In genomic region chr15:88782465-88782864, GRCh38 we compare ENCODE assay signal across 37 cellular contexts. TPM values are rescaled to one million over a fixed set of nuclear protein-coding genes. Genes with fewer than 3 reads are reported as not detected.
"Had no signal": no experiment of that assay in that cellular context is flagged by ENCODE, and none has a peak within 500 bp of the region (broad histone marks: within the 10 kb centered on the region; RNA-seq: fewer than 3 reads in every experiment).

No MANE protein-coding gene starts in this region.

- H3K4me3 Mint-ChIP-seq: activated CD4-positive, alpha-beta memory T cell treated with anti-CD3 and anti-CD28 coated beads for 36 hours; activated CD4-positive, alpha-beta T cell treated with anti-CD3 and anti-CD28 coated beads for 36 hours; activated CD4-positive, alpha-beta T cell treated with anti-CD3 and anti-CD28 coated beads, Interleukin-2, amount 10 ng/mL, durations not matched to agents 24 days and 14 days; activated CD8-positive, alpha-beta memory T cell treated with anti-CD3 and anti-CD28 coated beads, Interleukin-2, amount 10 ng/mL, durations not matched to agents 7 days and 5 days; activated CD8-positive, alpha-beta T cell treated with anti-CD3 and anti-CD28 coated beads, Interleukin-2, amount 10 ng/mL, durations not matched to agents 7 days and 5 days; activated naive CD4-positive, alpha-beta T cell treated with anti-CD3 and anti-CD28 coated beads for 36 hours; activated naive CD4-positive, alpha-beta T cell treated with anti-CD3 and anti-CD28 coated beads, Interleukin-2, amount 50 U/mL, for 24 hours; activated naive CD8-positive, alpha-beta T cell treated with anti-CD3 and anti-CD28 coated beads for 36 hours; activated naive CD8-positive, alpha-beta T cell treated with anti-CD3 and anti-CD28 coated beads, Interleukin-2, amount 50 U/mL, for 24 hours; activated T-helper 1 cell treated with anti-CD3 and anti-CD28 coated beads, Interleukin-12 subunit alpha, Interleukin-12 subunit beta, Interleukin-2, Interleukin-4 antibody, amounts not matched to agents 30 ng/mL and 10 ng/mL and 1 ng/mL, durations not matched to agents 14 hours and 24 hours and 36 hours; dendritic cell treated with granulocyte-macrophage colony-stimulating factor and Interleukin-4, amounts not matched to agents 40 ng/mL and 50 ng/mL, for 4 days; endodermal cell had no signal

- H3K27ac Mint-ChIP-seq: activated CD4-positive, alpha-beta memory T cell treated with anti-CD3 and anti-CD28 coated beads for 36 hours; activated CD4-positive, alpha-beta T cell treated with anti-CD3 and anti-CD28 coated beads for 36 hours; activated CD4-positive, alpha-beta T cell treated with anti-CD3 and anti-CD28 coated beads, Interleukin-2, amount 10 ng/mL, durations not matched to agents 24 days and 14 days; activated CD8-positive, alpha-beta memory T cell treated with anti-CD3 and anti-CD28 coated beads, Interleukin-2, amount 10 ng/mL, durations not matched to agents 7 days and 5 days; activated CD8-positive, alpha-beta T cell treated with anti-CD3 and anti-CD28 coated beads, Interleukin-2, amount 10 ng/mL, durations not matched to agents 7 days and 5 days; activated naive CD4-positive, alpha-beta T cell treated with anti-CD3 and anti-CD28 coated beads for 36 hours; activated naive CD4-positive, alpha-beta T cell treated with anti-CD3 and anti-CD28 coated beads, Interleukin-2, amount 50 U/mL, for 24 hours; activated naive CD8-positive, alpha-beta T cell treated with anti-CD3 and anti-CD28 coated beads for 36 hours; activated naive CD8-positive, alpha-beta T cell treated with anti-CD3 and anti-CD28 coated beads, Interleukin-2, amount 50 U/mL, for 24 hours; activated T-helper 1 cell treated with anti-CD3 and anti-CD28 coated beads, Interleukin-12 subunit alpha, Interleukin-12 subunit beta, Interleukin-2, Interleukin-4 antibody, amounts not matched to agents 30 ng/mL and 10 ng/mL and 1 ng/mL, durations not matched to agents 14 hours and 24 hours and 36 hours; activated T-helper 2 cell treated with anti-CD3 and anti-CD28 coated beads, Interferon-gamma antibody, Interleukin-2, Interleukin-4, amounts not matched to agents 10 μg/mL and 5 μg/mL and 100 μg/mL, durations not matched to agents 14 hours and 24 hours and 36 hours; dendritic cell treated with granulocyte-macrophage colony-stimulating factor and Interleukin-4, amounts not matched to agents 40 ng/mL and 50 ng/mL, for 4 days; endodermal cell had no signal

- DNase-seq: activated CD4-positive, alpha-beta memory T cell treated with anti-CD3 and anti-CD28 coated beads for 36 hours; activated CD4-positive, alpha-beta T cell treated with anti-CD3 and anti-CD28 coated beads for 36 hours; activated CD4-positive, alpha-beta T cell treated with anti-CD3 and anti-CD28 coated beads, Interleukin-2, amount 10 ng/mL, durations not matched to agents 24 days and 14 days; activated CD4-positive, CD25-positive, alpha-beta regulatory T cell; activated CD4-positive, CD25-positive, alpha-beta regulatory T cell treated with anti-CD3 and anti-CD28 coated beads, Interleukin-2, amount 50 U/mL, for 72 hours; activated CD8-positive, alpha-beta memory T cell treated with anti-CD3 and anti-CD28 coated beads, Interleukin-2, amount 10 ng/mL, durations not matched to agents 7 days and 5 days; activated CD8-positive, alpha-beta memory T cell treated with anti-CD3 and anti-CD28 coated beads, Interleukin-2, amount 50 U/mL, for 4 hours; activated CD8-positive, alpha-beta T cell treated with anti-CD3 and anti-CD28 coated beads, Interleukin-2, amount 10 ng/mL, durations not matched to agents 7 days and 5 days; activated effector memory CD4-positive, alpha-beta T cell treated with anti-CD3 and anti-CD28 coated beads, Interleukin-2, amount 50 U/mL, for 16 hours; activated naive CD4-positive, alpha-beta T cell treated with anti-CD3 and anti-CD28 coated beads for 36 hours; activated naive CD8-positive, alpha-beta T cell treated with anti-CD3 and anti-CD28 coated beads for 36 hours; activated naive CD8-positive, alpha-beta T cell treated with anti-CD3 and anti-CD28 coated beads, Interleukin-2, amount 50 U/mL, for 24 hours; activated T-cell treated with anti-CD3 and anti-CD28 coated beads, Interleukin-2, amount 50 U/mL, for 1 hour; activated T-cell treated with anti-CD3 and anti-CD28 coated beads, Interleukin-2, amount 50 U/mL, for 48 hours; adrenal gland; amygdala; aorta; body of pancreas; central memory CD4-positive, alpha-beta T cell; cerebellar nuclear complex; colonic mucosa; dorsolateral prefrontal cortex; effector memory CD4-positive, alpha-beta T cell; endodermal cell; foreskin fibroblast; head of caudate nucleus; T-helper 2 cell had no signal

- H3K9me3 Mint-ChIP-seq: activated CD4-positive, alpha-beta memory T cell treated with anti-CD3 and anti-CD28 coated beads for 36 hours; activated CD4-positive, alpha-beta T cell treated with anti-CD3 and anti-CD28 coated beads, Interleukin-2, amount 10 ng/mL, durations not matched to agents 24 days and 14 days; activated naive CD4-positive, alpha-beta T cell treated with anti-CD3 and anti-CD28 coated beads for 36 hours; activated naive CD4-positive, alpha-beta T cell treated with anti-CD3 and anti-CD28 coated beads, Interleukin-2, amount 50 U/mL, for 24 hours; activated naive CD8-positive, alpha-beta T cell treated with anti-CD3 and anti-CD28 coated beads for 36 hours; activated naive CD8-positive, alpha-beta T cell treated with anti-CD3 and anti-CD28 coated beads, Interleukin-2, amount 50 U/mL, for 24 hours; activated T-helper 1 cell treated with anti-CD3 and anti-CD28 coated beads, Interleukin-12 subunit alpha, Interleukin-12 subunit beta, Interleukin-2, Interleukin-4 antibody, amounts not matched to agents 30 ng/mL and 10 ng/mL and 1 ng/mL, durations not matched to agents 14 hours and 24 hours and 36 hours; activated T-helper 2 cell treated with anti-CD3 and anti-CD28 coated beads, Interferon-gamma antibody, Interleukin-2, Interleukin-4, amounts not matched to agents 10 μg/mL and 5 μg/mL and 100 μg/mL, durations not matched to agents 14 hours and 24 hours and 36 hours; dendritic cell treated with granulocyte-macrophage colony-stimulating factor and Interleukin-4, amounts not matched to agents 40 ng/mL and 50 ng/mL, for 4 days had no signal

- ATAC-seq: activated CD4-positive, alpha-beta T cell treated with anti-CD3 and anti-CD28 coated beads for 36 hours; activated CD8-positive, alpha-beta memory T cell treated with anti-CD3 and anti-CD28 coated beads, Interleukin-2, amount 10 ng/mL, durations not matched to agents 7 days and 5 days; activated CD8-positive, alpha-beta T cell treated with anti-CD3 and anti-CD28 coated beads, Interleukin-2, amount 10 ng/mL, durations not matched to agents 7 days and 5 days; activated naive CD8-positive, alpha-beta T cell treated with anti-CD3 and anti-CD28 coated beads, Interleukin-2, amount 50 U/mL, for 24 hours; body of pancreas; esophagus mucosa had no signal

- H3K4me1 Mint-ChIP-seq: activated CD4-positive, alpha-beta T cell treated with anti-CD3 and anti-CD28 coated beads for 36 hours; activated CD4-positive, alpha-beta T cell treated with anti-CD3 and anti-CD28 coated beads, Interleukin-2, amount 10 ng/mL, durations not matched to agents 24 days and 14 days; activated CD8-positive, alpha-beta memory T cell treated with anti-CD3 and anti-CD28 coated beads, Interleukin-2, amount 10 ng/mL, durations not matched to agents 7 days and 5 days; activated naive CD4-positive, alpha-beta T cell treated with anti-CD3 and anti-CD28 coated beads, Interleukin-2, amount 50 U/mL, for 24 hours; activated naive CD8-positive, alpha-beta T cell treated with anti-CD3 and anti-CD28 coated beads for 36 hours; activated naive CD8-positive, alpha-beta T cell treated with anti-CD3 and anti-CD28 coated beads, Interleukin-2, amount 50 U/mL, for 24 hours; endodermal cell had no signal

- H3K4me3 ChIP-seq: adrenal gland, body of pancreas, cardiac muscle cell, colonic mucosa, dorsolateral prefrontal cortex had no signal

- H3K27ac ChIP-seq: adrenal gland, body of pancreas, cardiac muscle cell, colonic mucosa, dorsolateral prefrontal cortex had no signal

- H3K9me3 ChIP-seq: adrenal gland, body of pancreas, colonic mucosa had no signal

- H3K27me3 ChIP-seq: body of pancreas, cardiac muscle cell, colonic mucosa had no signal

- H3K36me3 ChIP-seq: adrenal gland, cardiac muscle cell, colonic mucosa had no signal

- H3K4me1 ChIP-seq: adrenal gland, body of pancreas, colonic mucosa had no signal

- H3K36me3 Mint-ChIP-seq: activated CD4-positive, alpha-beta memory T cell treated with anti-CD3 and anti-CD28 coated beads for 36 hours; activated CD8-positive, alpha-beta memory T cell treated with anti-CD3 and anti-CD28 coated beads, Interleukin-2, amount 10 ng/mL, durations not matched to agents 7 days and 5 days; activated naive CD4-positive, alpha-beta T cell treated with anti-CD3 and anti-CD28 coated beads, Interleukin-2, amount 50 U/mL, for 24 hours; activated naive CD8-positive, alpha-beta T cell treated with anti-CD3 and anti-CD28 coated beads for 36 hours had no signal

- FAIRE-seq: frontal cortex had no signal

RNA-seq across cellular contexts. Expression of gene ACAN, which starts 20.8 kb away (rescaled TPM):
- total RNA-seq: activated CD4-positive, alpha-beta memory T cell treated with anti-CD3 and anti-CD28 coated beads for 36 hours; activated CD4-positive, alpha-beta T cell treated with anti-CD3 and anti-CD28 coated beads for 36 hours; activated CD4-positive, alpha-beta T cell treated with anti-CD3 and anti-CD28 coated beads, Interleukin-2, amount 10 ng/mL, durations not matched to agents 24 days and 14 days; activated CD8-positive, alpha-beta memory T cell treated with anti-CD3 and anti-CD28 coated beads for 36 hours; activated CD8-positive, alpha-beta memory T cell treated with anti-CD3 and anti-CD28 coated beads, Interleukin-2, amount 10 ng/mL, durations not matched to agents 7 days and 5 days; activated CD8-positive, alpha-beta T cell treated with anti-CD3 and anti-CD28 coated beads, Interleukin-2, amount 10 ng/mL, durations not matched to agents 7 days and 5 days; activated naive CD4-positive, alpha-beta T cell treated with anti-CD3 and anti-CD28 coated beads for 36 hours; activated naive CD8-positive, alpha-beta T cell treated with anti-CD3 and anti-CD28 coated beads for 36 hours; activated T-helper 1 cell treated with anti-CD3 and anti-CD28 coated beads, Interleukin-12 subunit alpha, Interleukin-12 subunit beta, Interleukin-2, Interleukin-4 antibody, amounts not matched to agents 30 ng/mL and 10 ng/mL and 1 ng/mL, durations not matched to agents 14 hours and 24 hours and 36 hours; activated T-helper 2 cell treated with anti-CD3 and anti-CD28 coated beads, Interferon-gamma antibody, Interleukin-2, Interleukin-4, amounts not matched to agents 10 μg/mL and 5 μg/mL and 100 μg/mL, durations not matched to agents 14 hours and 24 hours and 36 hours; epithelial cell of proximal tubule; T-helper 1 cell treated with Interleukin-12 subunit alpha and Interleukin-12 subunit beta and Interleukin-4 antibody, amounts not matched to agents 30 ng/mL and 1 ng/mL, for 36 hours had no signal
